ENCODE assay signal across 27 cellular contexts in the genomic region with DNA sequence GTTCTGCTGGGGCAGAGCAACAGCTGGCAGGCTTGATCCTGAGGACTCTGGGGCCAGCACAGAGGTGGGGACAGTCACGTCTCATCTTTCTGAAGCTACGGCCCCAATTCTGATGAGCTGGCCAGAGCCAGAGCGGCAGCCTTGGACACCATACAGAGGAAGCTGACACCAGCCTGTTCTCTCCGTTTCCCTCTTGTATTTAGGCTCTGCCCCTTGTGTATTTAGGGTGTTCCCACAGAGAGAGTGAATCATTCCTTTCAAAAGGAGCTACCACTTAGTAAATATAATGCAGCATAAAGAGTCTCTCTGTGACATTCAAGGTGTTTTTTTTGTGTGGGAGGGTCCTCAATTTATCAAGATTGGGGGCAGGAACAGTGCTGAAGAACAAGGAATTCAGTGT.
"Had no signal": no experiment of that assay in that cellular context is flagged by ENCODE, and none has a peak within 500 bp of the region (broad histone marks: within the 10 kb centered on the region; RNA-seq: fewer than 3 reads in every experiment).

No MANE protein-coding gene starts in this region.

- H3K36me3 ChIP-seq: esophagus squamous epithelium, gastrocnemius medialis, heart right ventricle, left lung, lower lobe of right lung had no signal

- H3K27me3 ChIP-seq: dorsolateral prefrontal cortex, esophagus squamous epithelium, gastrocnemius medialis, left lung had no signal

- H3K27ac ChIP-seq: coronary artery, dorsolateral prefrontal cortex, epithelial cell of prostate, esophagus squamous epithelium, gastrocnemius medialis, heart right ventricle, left lung, lower lobe of right lung had no signal

- FAIRE-seq: colon, endometrium, islet of Langerhans, keratinocyte had no signal

- H3K9me3 ChIP-seq: gastrocnemius medialis, left lung, lower lobe of right lung had no signal

- ATAC-seq: effector memory CD8-positive, alpha-beta T cell; esophagus mucosa; gastrocnemius medialis; heart right ventricle; left cardiac atrium; left lung; left ventricle myocardium superior; lower lobe of right lung; mucosa of descending colon had no signal

- DNase-seq: dermis blood vessel endothelial cell; dorsolateral prefrontal cortex; effector CD4-positive, alpha-beta T cell; effector memory CD8-positive, alpha-beta T cell; endodermal cell; erythroblast; esophagus squamous epithelium; foreskin fibroblast; foreskin melanocyte; gastrocnemius medialis; glutamatergic neuron; head of caudate nucleus; heart right ventricle; hippocampal formation; left cardiac atrium; left lung; left ventricle myocardium superior; lower lobe of right lung; mesenchymal stem cell; mucosa of descending colon had no signal

- H3K4me1 ChIP-seq: esophagus squamous epithelium, gastrocnemius medialis, heart right ventricle, left lung, lower lobe of right lung had no signal

- H3K4me3 ChIP-seq: coronary artery, dorsolateral prefrontal cortex, esophagus squamous epithelium, gastrocnemius medialis, heart right ventricle, left lung, lower lobe of right lung, mucosa of descending colon had no signal
